Comparison of ENCODE assay signal across 8 cellular contexts in the genomic region with DNA sequence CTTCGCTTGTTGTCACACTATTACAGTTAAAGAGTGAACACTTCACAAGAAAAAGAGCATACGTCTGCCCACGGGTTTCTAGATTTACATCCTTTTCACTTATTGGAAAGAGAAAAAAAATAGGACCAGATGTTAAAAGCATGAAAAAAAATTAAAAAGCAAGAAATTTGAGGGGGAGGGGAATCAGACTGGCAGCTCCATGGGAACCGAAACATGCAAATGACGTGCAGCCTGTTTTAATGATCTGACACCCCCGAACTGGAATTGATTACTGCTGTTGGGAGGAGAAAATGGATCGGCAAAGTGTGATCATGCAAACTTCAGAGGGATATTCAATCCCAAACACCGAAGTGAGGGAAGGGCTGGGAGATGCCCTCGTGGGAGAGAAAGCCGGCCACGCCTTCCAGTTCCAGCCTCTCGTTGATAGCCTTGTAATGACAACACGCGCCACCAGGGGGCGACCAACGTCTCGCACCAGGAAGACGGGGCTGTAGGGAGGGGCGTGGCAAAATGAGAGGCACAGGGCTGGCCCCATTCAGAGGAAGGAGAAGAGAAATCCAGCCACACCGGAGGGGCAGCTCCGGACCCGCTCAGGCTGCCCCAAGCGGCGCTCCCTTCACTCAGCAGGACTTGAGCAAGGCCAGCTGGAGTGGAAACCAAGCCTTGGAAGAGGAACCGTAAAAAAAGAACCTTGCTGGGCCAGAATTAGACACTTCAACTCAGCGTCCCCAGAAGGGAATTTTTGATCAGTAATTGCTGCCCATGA. TPM values are rescaled to one million over a fixed set of nuclear protein-coding genes. Genes with fewer than 3 reads are reported as not detected.
A peak's percentile ranks its signal among the peaks of the same experiment; 100 is the strongest.
DNase-seq lines count a peak whose midpoint lies in the region; ATAC-seq and TF ChIP-seq lines count a peak whose summit lies in the region.

No MANE protein-coding gene starts in this region.

- CTCF ChIA-PET in BJ (lab: Yijun Ruan, JAX), result interaction anchor here (0.7 to 5.4 kb wide), 19 partner anchors 8 to 562 kb away, joined by 3 to 22 read pairs (median 3); no protein-coding TSS in a partner anchor

- ATAC-seq in HG03354 (IDR thresholded peaks at IDR 0.05; ENCODE audit: poor library complexity, severe bottlenecking, unreplicated experiment), result peak; percentile 93

- peak; percentile 93 for TF ChIP-seq CTCF in BJ (IDR thresholded peaks at IDR 0.05; ENCODE audit: insufficient read depth, low read depth, low read length)

- peak overlapping the region; percentile 23; the same call in 1 of the 2 replicates for H3K4me3 ChIP-seq in BJ (ENCODE audit: low read depth, low read length)

- POLR2A ChIA-PET in BJ (lab: Charles Lee), result no interaction called here

- H3K36me3 ChIP-seq in BJ (ENCODE audit: control insufficient read depth, insufficient read depth, low read length), result no peaks in the 10 kb centered on the region

- peaks cover 12% of the 10 kb centered on the region for H3K27me3 ChIP-seq in BJ (ENCODE audit: control insufficient read depth, insufficient read depth, low read length)

- DNase-seq in BJ (ENCODE audit: low read depth) (peak; percentile 14), GM19238 (ENCODE audit: insufficient read length, low spot score) (peak; percentile 87), NCI-H446 treated with DMSO at 0.1 percent for 48 hours (lab: John Stamatoyannopoulos, UW) (peak; percentile 78), cerebellar nuclear complex (lab: John Stamatoyannopoulos, UW) (peak; percentile 24 to 43), kidney tubule cell (ENCODE audit: low spot score) (peak; percentile 89)
- DNase-seq in activated CD4-positive, alpha-beta T cell treated with anti-CD3 and anti-CD28 coated beads for 1 hour, result peak; percentile 82
- DNase-seq in stimulated activated CD4-positive, alpha-beta T cell treated with anti-CD3 and anti-CD28 coated beads, Interleukin-1b, Interleukin-23, amount 100 ng/mL, for 48 hours, result peak; percentile 91

RNA-seq across cellular contexts. Expression of a gene that starts 53.8 kb away (rescaled TPM):
- polyA plus RNA-seq in BJ (2011; rRNA removed), result not detected in 2 replicates
- not detected in 2 replicates for polyA minus RNA-seq in BJ (2011; rRNA and poly(A)+ RNA removed)

Comparison
In these comparisons a context has a peak if more than half of its experiments do, and no peak if none do; other contexts are left out.
1. Peak in every context shown above with its lines: DNase-seq, ATAC-seq and H3K4me3 ChIP-seq.
2. DNase-seq: peak in every context shown above with its lines; median percentile 91 in stimulated activated CD4-positive, alpha-beta T cell treated with anti-CD3 and anti-CD28 coated beads, Interleukin-1b, Interleukin-23, amount 100 ng/mL, for 48 hours; 89 in kidney tubule cell; 87 in GM19238; 82 in activated CD4-positive, alpha-beta T cell treated with anti-CD3 and anti-CD28 coated beads for 1 hour; 78 in NCI-H446 treated with DMSO at 0.1 percent for 48 hours; 34 in cerebellar nuclear complex; 14 in BJ.